Comparison of ENCODE assay signal across 7 cellular contexts in the genomic region with DNA sequence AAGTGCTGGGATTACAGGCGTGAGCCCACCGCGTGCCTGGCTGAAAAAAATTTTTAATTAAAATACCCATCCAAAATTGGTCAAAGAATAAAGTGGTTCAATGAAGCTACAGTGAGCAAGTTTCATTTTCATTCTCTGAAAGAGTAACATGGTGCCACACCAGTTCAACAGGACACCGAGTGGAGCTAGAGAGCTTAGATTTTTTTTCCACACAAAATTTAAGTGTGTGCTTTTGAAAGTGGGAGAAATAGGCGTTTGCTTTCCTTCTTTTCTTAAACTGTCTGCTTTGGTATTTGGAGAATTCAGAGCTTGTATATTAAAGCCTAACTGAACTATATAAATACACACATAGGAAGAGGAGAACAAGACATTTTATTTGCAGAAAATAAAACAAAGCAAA. TPM values are rescaled to one million over a fixed set of nuclear protein-coding genes. Genes with fewer than 3 reads are reported as not detected.
DNase-seq lines count a peak whose midpoint lies in the region; ATAC-seq and TF ChIP-seq lines count a peak whose summit lies in the region.

No MANE protein-coding gene starts in this region.

- CTCF ChIA-PET in HEK293 (lab: Yijun Ruan, JAX): interaction anchor here (0.6 to 5.2 kb wide), 22 partner anchors 12 to 646 kb away, joined by 3 to 36 read pairs (median 4); a partner anchor contains a TSS

- H3K27me3 ChIP-seq in right atrium auricular region: no peaks in the 10 kb centered on the region

- DNase-seq in right atrium auricular region (ENCODE audit: low spot score) (no peak), substantia nigra (lab: John Stamatoyannopoulos, UW) (peak in 3 of 49 donors; percentile 8 to 38 (median 22))

- H3K36me3 ChIP-seq in HEK293 (ENCODE audit: control insufficient read depth in 2 of 2, insufficient read depth in 1 of 2, low read length in 2 of 2) (no peaks in the 10 kb centered on the region), right atrium auricular region (no peaks in the 10 kb centered on the region)

- no peak for ATAC-seq in HG02884 (IDR thresholded peaks at IDR 0.05; ENCODE audit: unreplicated experiment)
- no peak for ATAC-seq in HG02678 (IDR thresholded peaks at IDR 0.05; ENCODE audit: unreplicated experiment)
- no peak for ATAC-seq in GM19395 (IDR thresholded peaks at IDR 0.05; ENCODE audit: unreplicated experiment)

- H3K27ac ChIP-seq in HEK293 (ENCODE audit: extremely low read depth, low read depth, low read length) (no peak overlapping the region), right atrium auricular region (peak overlapping the region; percentile 46 to 56), substantia nigra (ENCODE audit: low read depth, low read length, poor library complexity, severe bottlenecking) (peak overlapping the region; percentile 58)

- H3K9me3 ChIP-seq in HEK293 (ENCODE audit: control insufficient read depth, insufficient read depth, low read depth, low read length): no peaks in the 10 kb centered on the region
- no peaks in the 10 kb centered on the region for H3K9me3 ChIP-seq in right atrium auricular region

- TF ChIP-seq CTCF in HEK293 (tag by site-specific recombination; IDR thresholded peaks at IDR 0.05) (0 out of 2 replicates have a peak, but pooled peaks have one; percentile 26), WI38 (IDR thresholded peaks at IDR 0.05; ENCODE audit: low read depth, low read length) (peak; percentile 36), right atrium auricular region (IDR thresholded peaks at IDR 0.05) (peak; percentile 24 to 68)

- POLR2A ChIA-PET in HEK293 (lab: Yijun Ruan, JAX): interaction anchor here (1.6 kb wide), 1 partner anchor 43 kb away, joined by 5 read pairs; a partner anchor contains a TSS

- H3K4me1 ChIP-seq in HEK293 (ENCODE audit: control insufficient read depth, insufficient read depth, low read length) (no peaks in the 10 kb centered on the region), right atrium auricular region (peaks cover 0 to 13% of the 10 kb centered on the region in 2 donors)

- no peak overlapping the region for H3K4me3 ChIP-seq in HEK293 (ENCODE audit: low read depth, low read length)
- no peak overlapping the region for H3K4me3 ChIP-seq in WI38 (ENCODE audit: low read depth, low read length)
- peak overlapping the region; percentile 22 to 29 for H3K4me3 ChIP-seq in right atrium auricular region

TF ChIP-seq in HEK293, 187 proteins besides CTCF, POLR2A, EP300 and RAD21:
- TF ChIP-seq ZNF654 (tag by site-specific recombination; IDR thresholded peaks at IDR 0.05; ENCODE audit: low read depth): peak; percentile 30; the same call in 1 of the 2 replicates
- TF ChIP-seq, protein P1, sequence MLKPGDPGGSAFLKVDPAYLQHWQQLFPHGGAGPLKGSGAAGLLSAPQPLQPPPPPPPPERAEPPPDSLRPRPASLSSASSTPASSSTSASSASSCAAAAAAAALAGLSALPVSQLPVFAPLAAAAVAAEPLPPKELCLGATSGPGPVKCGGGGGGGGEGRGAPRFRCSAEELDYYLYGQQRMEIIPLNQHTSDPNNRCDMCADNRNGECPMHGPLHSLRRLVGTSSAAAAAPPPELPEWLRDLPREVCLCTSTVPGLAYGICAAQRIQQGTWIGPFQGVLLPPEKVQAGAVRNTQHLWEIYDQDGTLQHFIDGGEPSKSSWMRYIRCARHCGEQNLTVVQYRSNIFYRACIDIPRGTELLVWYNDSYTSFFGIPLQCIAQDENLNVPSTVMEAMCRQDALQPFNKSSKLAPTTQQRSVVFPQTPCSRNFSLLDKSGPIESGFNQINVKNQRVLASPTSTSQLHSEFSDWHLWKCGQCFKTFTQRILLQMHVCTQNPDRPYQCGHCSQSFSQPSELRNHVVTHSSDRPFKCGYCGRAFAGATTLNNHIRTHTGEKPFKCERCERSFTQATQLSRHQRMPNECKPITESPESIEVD (tag by site-specific recombination; IDR thresholded peaks at IDR 0.05): no peak

RNA-seq across cellular contexts. Expression of a gene that starts 43.4 kb away (rescaled TPM):
- 10 to 100 TPM; 12.5 to 16.7 TPM for total RNA-seq in right atrium auricular region

Comparison
In these comparisons a context has a peak if more than half of its experiments do, and no peak if none do; other contexts are left out.
1. H3K4me3 ChIP-seq: peak in right atrium auricular region (2 of 2); none in HEK293 (single experiment) and WI38 (single experiment).
2. Peak in every context shown above with its lines, with median percentiles within 50 percentile points of each other: CTCF ChIP-seq.